Comparison of ENCODE assay signal across 2 cellular contexts in genomic region chr7:137968890-137969289, GRCh38.
TF ChIP-seq lines count a peak whose summit lies in the region.

No MANE protein-coding gene starts in this region.

TF ChIP-seq in IMR-90, 13 proteins besides CTCF, POLR2A, EP300 and RAD21:
- no peak for TF ChIP-seq NFE2L2 (IDR thresholded peaks at IDR 0.05; ENCODE audit: low read depth, low read length)
- no peak for TF ChIP-seq USF2 (IDR thresholded peaks at IDR 0.05; ENCODE audit: low read depth, low read length)
- no peak for TF ChIP-seq MAFK (IDR thresholded peaks at IDR 0.05; ENCODE audit: low read depth, low read length)
- TF ChIP-seq MXI1 (IDR thresholded peaks at IDR 0.05; ENCODE audit: borderline replicate concordance, low read depth, low read length) = no peak
- TF ChIP-seq CHD1 (IDR thresholded peaks at IDR 0.05; ENCODE audit: low read depth, low read length) = no peak
- TF ChIP-seq FOS (IDR thresholded peaks at IDR 0.05; ENCODE audit: low read depth, low read length) = no peak
- TF ChIP-seq SMC3 (IDR thresholded peaks at IDR 0.05; ENCODE audit: low read depth, low read length) = no peak
- no peak for TF ChIP-seq ELK1 (IDR thresholded peaks at IDR 0.05; ENCODE audit: borderline replicate concordance, low read depth, low read length)
- TF ChIP-seq RFX5 (IDR thresholded peaks at IDR 0.05; ENCODE audit: low read depth, low read length) = no peak
- TF ChIP-seq BHLHE40 (IDR thresholded peaks at IDR 0.05; ENCODE audit: low read depth, low read length) = no peak
- TF ChIP-seq RCOR1 (IDR thresholded peaks at IDR 0.05; ENCODE audit: insufficient replicate concordance, low read length) = no peak
- no peak for TF ChIP-seq CEBPB (IDR thresholded peaks at IDR 0.05; ENCODE audit: low read depth, low read length)
- no peak for TF ChIP-seq MAZ (IDR thresholded peaks at IDR 0.05; ENCODE audit: borderline replicate concordance, low read depth, low read length)

TF ChIP-seq in endothelial cell of umbilical vein, 7 proteins besides CTCF, POLR2A, EP300 and RAD21:
- TF ChIP-seq JUN (IDR thresholded peaks at IDR 0.05; ENCODE audit: borderline replicate concordance, insufficient read depth, insufficient read length, low read depth) (no peak), MAX (IDR thresholded peaks at IDR 0.05; ENCODE audit: insufficient read depth, insufficient read length) (no peak), POLR2AphosphoS5 (IDR thresholded peaks at IDR 0.05; ENCODE audit: insufficient read depth, low read depth, low read length) (no peak), FOS (IDR thresholded peaks at IDR 0.05; ENCODE audit: borderline replicate concordance, insufficient read depth, low read length) (no peak), MYC (IDR thresholded peaks at IDR 0.05; ENCODE audit: low read depth, low read length) (no peak), EZH2 (IDR thresholded peaks at IDR 0.05; ENCODE audit: borderline replicate concordance, low read depth, low read length, severe bottlenecking) (no peak), GATA2 (IDR thresholded peaks at IDR 0.05; ENCODE audit: insufficient read depth, insufficient read length, low read depth, low read length) (no peak)
